In genomic region chr9:20987521-20987920, GRCh38 we compare ENCODE assay signal across 18 cellular contexts. TPM values are rescaled to one million over a fixed set of nuclear protein-coding genes. Genes with fewer than 3 reads are reported as not detected.
A peak's percentile ranks its signal among the peaks of the same experiment; 100 is the strongest.
DNase-seq lines count a peak whose midpoint lies in the region; ATAC-seq and TF ChIP-seq lines count a peak whose summit lies in the region.
"Had no signal": no experiment of that assay in that cellular context is flagged by ENCODE, and none has a peak within 500 bp of the region (broad histone marks: within the 10 kb centered on the region; RNA-seq: fewer than 3 reads in every experiment).

No MANE protein-coding gene starts in this region.

- whole genome bisulfite sequencing in SK-N-SH (ENCODE audit: low lambda C conversion rate), result 88% methylated on average over 1 of the region's 1 CpG

- no peak for ATAC-seq in GM23338
- no peak for ATAC-seq in stimulated activated naive CD8-positive, alpha-beta T cell treated with anti-CD3 and anti-CD28 coated beads, Interleukin-15, amount 100 ng/mL, for 72 hours
- ATAC-seq: GM12878 had no signal

- CTCF ChIA-PET in SK-N-SH (lab: Yijun Ruan, JAX), result interaction anchor here (1.0 to 1.1 kb wide), 2 partner anchors 9 to 34 kb away, joined by 3 read pairs; no protein-coding TSS in a partner anchor

- H3K27ac Mint-ChIP-seq in GM23338 (no peak overlapping the region), nephron (peak overlapping the region in 2 of 3 experiments; percentile 9 to 18)
- H3K27ac Mint-ChIP-seq in stimulated activated naive CD8-positive, alpha-beta T cell treated with anti-CD3 and anti-CD28 coated beads, Interleukin-15, amount 100 ng/mL, for 72 hours, result no peak overlapping the region
- H3K27ac Mint-ChIP-seq: CD4-positive, CD25-positive, alpha-beta regulatory T cell had no signal

- TF ChIP-seq EP300 in SK-N-SH (IDR thresholded peaks at IDR 0.05; ENCODE audit: borderline replicate concordance in 1 of 2, low read depth in 1 of 2, low read length in 1 of 2), result no peak

- no peaks in the 10 kb centered on the region for H4K20me1 ChIP-seq in GM23338 (replicated peaks; ENCODE audit: insufficient read depth)
- no peaks in the 10 kb centered on the region for H4K20me1 ChIP-seq in OCI-LY1 (ENCODE audit: insufficient read depth, low read length)
- H4K20me1 ChIP-seq in SK-N-SH (ENCODE audit: insufficient read depth), result no peaks in the 10 kb centered on the region
- H4K20me1 ChIP-seq: BLaER1 treated with 17β-estradiol and CSF1 and Interleukin-3, amounts not matched to agents 10 nM and 100 nM had no signal

- TF ChIP-seq RAD21 in SK-N-SH (IDR thresholded peaks at IDR 0.05; ENCODE audit: low read length), result no peak

- H3K4me3 ChIP-seq in GM23338, result no peak overlapping the region
- H3K4me3 ChIP-seq in OCI-LY1 (ENCODE audit: low read depth, low read length, poor library complexity, severe bottlenecking), result no peak overlapping the region
- no peak overlapping the region for H3K4me3 ChIP-seq in SK-N-SH (ENCODE audit: low read depth in 2 of 2, low read length in 1 of 2)
- H3K4me3 ChIP-seq: BLaER1 treated with 17β-estradiol and CSF1 and Interleukin-3, amounts not matched to agents 10 nM and 100 nM; GM12878 had no signal

- no peaks in the 10 kb centered on the region for H3K4me1 ChIP-seq in GM23338 (ENCODE audit: insufficient read depth)
- H3K4me1 ChIP-seq in OCI-LY1 (ENCODE audit: insufficient read depth, low read length, severe bottlenecking), result peaks cover 99% of the 10 kb centered on the region
- H3K4me1 ChIP-seq in SK-N-SH (ENCODE audit: control insufficient read depth in 1 of 2, insufficient read depth in 2 of 2, low read depth in 1 of 2, low read length in 1 of 2), result no peaks in the 10 kb centered on the region; a peak in 2 of 4 replicates

- POLR2A ChIA-PET in SK-N-SH (lab: Yijun Ruan, JAX), result no interaction called here

- H3K9me3 Mint-ChIP-seq in GM23338 (0 out of 3 replicates have a peak, but pooled peaks cover 2% of the 10 kb centered on the region), nephron (no peaks in the 10 kb centered on the region)
- no peaks in the 10 kb centered on the region for H3K9me3 Mint-ChIP-seq in stimulated activated naive CD8-positive, alpha-beta T cell treated with anti-CD3 and anti-CD28 coated beads, Interleukin-15, amount 100 ng/mL, for 72 hours
- H3K9me3 Mint-ChIP-seq: CD4-positive, CD25-positive, alpha-beta regulatory T cell; H9 had no signal

- H3K27me3 ChIP-seq in GM23338 (ENCODE audit: insufficient read depth) (no peaks in the 10 kb centered on the region), OCI-LY1 (ENCODE audit: insufficient read depth, low read length) (no peaks in the 10 kb centered on the region), SK-N-SH (ENCODE audit: insufficient read depth) (no peaks in the 10 kb centered on the region)
- H3K27me3 ChIP-seq: BLaER1 treated with 17β-estradiol and CSF1 and Interleukin-3, amounts not matched to agents 10 nM and 100 nM had no signal

- H3K9ac ChIP-seq in OCI-LY1 (ENCODE audit: low read length) (peak overlapping the region; percentile 54), SK-N-SH (no peak overlapping the region)
- H3K9ac ChIP-seq: BLaER1 treated with 17β-estradiol and CSF1 and Interleukin-3, amounts not matched to agents 10 nM and 100 nM had no signal

- no peaks in the 10 kb centered on the region for H3K79me2 ChIP-seq in GM23338 (replicated peaks; ENCODE audit: insufficient read depth)
- no peaks in the 10 kb centered on the region for H3K79me2 ChIP-seq in OCI-LY1 (ENCODE audit: insufficient read depth, low read length)
- no peaks in the 10 kb centered on the region for H3K79me2 ChIP-seq in SK-N-SH (ENCODE audit: insufficient read depth)

- no peaks in the 10 kb centered on the region for H3K9me3 ChIP-seq in OCI-LY1 (ENCODE audit: low read length)
- H3K9me3 ChIP-seq in SK-N-SH, result no peaks in the 10 kb centered on the region

- H3K27me3 Mint-ChIP-seq in GM23338 (ENCODE audit: insufficient read depth, low read depth, poor library complexity), result peaks cover 4% of the 10 kb centered on the region
- H3K27me3 Mint-ChIP-seq in nephron (ENCODE audit: low read depth), result no peaks in the 10 kb centered on the region
- H3K27me3 Mint-ChIP-seq in stimulated activated naive CD8-positive, alpha-beta T cell treated with anti-CD3 and anti-CD28 coated beads, Interleukin-15, amount 100 ng/mL, for 72 hours, result no peaks in the 10 kb centered on the region
- H3K27me3 Mint-ChIP-seq: CD4-positive, CD25-positive, alpha-beta regulatory T cell had no signal

- H3F3A ChIP-seq in GM23338 (replicated peaks; ENCODE audit: low read depth) (no peaks in the 10 kb centered on the region), OCI-LY1 (ENCODE audit: insufficient read depth, low read length) (no peaks in the 10 kb centered on the region), SK-N-SH (replicated peaks; ENCODE audit: insufficient read depth) (no peaks in the 10 kb centered on the region)

- H2AFZ ChIP-seq in GM23338, result no peak overlapping the region
- H2AFZ ChIP-seq in OCI-LY1 (ENCODE audit: low read length), result no peak overlapping the region
- no peak overlapping the region for H2AFZ ChIP-seq in SK-N-SH (ENCODE audit: low read depth)

- H3K36me3 ChIP-seq in GM23338 (ENCODE audit: insufficient read depth) (no peaks in the 10 kb centered on the region), OCI-LY1 (ENCODE audit: insufficient read depth, low read length) (no peaks in the 10 kb centered on the region; the same call in 1 of the 2 replicates), SK-N-SH (replicated peaks in 1 of 2; ENCODE audit: control insufficient read depth in 1 of 2, insufficient read depth in 2 of 2, low read length in 1 of 2) (peaks cover 18 to 21% of the 10 kb centered on the region in 2 experiments)

- H3K36me3 Mint-ChIP-seq in GM23338 (ENCODE audit: low read depth) (peaks cover 17% of the 10 kb centered on the region), nephron (ENCODE audit: low read depth) (peaks cover 61% of the 10 kb centered on the region)

- H3K27ac ChIP-seq in GM23338 (ENCODE audit: low read depth), result 0 out of 2 replicates have a peak overlapping the region, but pooled peaks have one; percentile 26
- peak overlapping the region; percentile 97 for H3K27ac ChIP-seq in OCI-LY1 (ENCODE audit: low read depth, low read length, poor library complexity, severe bottlenecking)
- H3K27ac ChIP-seq in SK-N-SH (ENCODE audit: low read depth in 2 of 2, low read length in 1 of 2), result no peak overlapping the region
- H3K27ac ChIP-seq: BLaER1 treated with 17β-estradiol and CSF1 and Interleukin-3, amounts not matched to agents 10 nM and 100 nM had no signal

- H3K4me2 ChIP-seq in GM23338 (no peak overlapping the region), OCI-LY1 (ENCODE audit: low read length) (peak overlapping the region; percentile 58), SK-N-SH (no peak overlapping the region)
- H3K4me2 ChIP-seq: BLaER1 treated with 17β-estradiol and CSF1 and Interleukin-3, amounts not matched to agents 10 nM and 100 nM had no signal

- DNase-seq in GM23338 (ENCODE audit: low spot score) (no peak), SK-N-SH (no peak), NCI-H226 (no peak), NCI-H510A (lab: John Stamatoyannopoulos, UW) (no peak)
- no peak for DNase-seq in stimulated activated naive CD8-positive, alpha-beta T cell treated with anti-CD3 and anti-CD28 coated beads, Interleukin-15, amount 100 ng/mL, for 72 hours
- DNase-seq: ACHN; CD4-positive, CD25-positive, alpha-beta regulatory T cell; DMS 273 treated with DMSO at 0.1 percent for 48 hours; GOT3; H9; IMR-90 had no signal

- H3K4me3 Mint-ChIP-seq in GM23338 (no peak overlapping the region), nephron (no peak overlapping the region)
- no peak overlapping the region for H3K4me3 Mint-ChIP-seq in stimulated activated naive CD8-positive, alpha-beta T cell treated with anti-CD3 and anti-CD28 coated beads, Interleukin-15, amount 100 ng/mL, for 72 hours
- H3K4me3 Mint-ChIP-seq: CD4-positive, CD25-positive, alpha-beta regulatory T cell; H9 had no signal

- H3K9me2 ChIP-seq in GM23338 (ENCODE audit: insufficient read depth), result no peaks in the 10 kb centered on the region; the same call in 1 of the 2 replicates
- H3K9me2 ChIP-seq in OCI-LY1 (ENCODE audit: low read depth, low read length), result no peaks in the 10 kb centered on the region
- no peaks in the 10 kb centered on the region for H3K9me2 ChIP-seq in SK-N-SH

- H3K4me1 Mint-ChIP-seq in GM23338 (peaks cover 15% of the 10 kb centered on the region), nephron (peaks cover 14% of the 10 kb centered on the region)
- H3K4me1 Mint-ChIP-seq in stimulated activated naive CD8-positive, alpha-beta T cell treated with anti-CD3 and anti-CD28 coated beads, Interleukin-15, amount 100 ng/mL, for 72 hours, result no peaks in the 10 kb centered on the region
- H3K4me1 Mint-ChIP-seq: CD4-positive, CD25-positive, alpha-beta regulatory T cell had no signal

- TF ChIP-seq CTCF in GM23338 (conservative IDR thresholded peaks at IDR 0.05; ENCODE audit: low read depth in 2 of 2) (no peak), OCI-LY1 (IDR thresholded peaks at IDR 0.05; ENCODE audit: low read length) (no peak), nephron (IDR thresholded peaks at IDR 0.05; ENCODE audit: unreplicated experiment in 3 of 3) (no peak), SK-N-SH (IDR thresholded peaks at IDR 0.05) (no peak)

TF ChIP-seq in GM23338, 12 proteins besides CTCF, POLR2A, EP300 and RAD21:
- no peak for TF ChIP-seq EZH2 (IDR thresholded peaks at IDR 0.05; ENCODE audit: low read depth, unreplicated experiment)
- no peak for TF ChIP-seq POLR2AphosphoS5 (IDR thresholded peaks at IDR 0.05; ENCODE audit: low read depth)
- TF ChIP-seq ZNF114 (CRISPR knock-in tag; IDR thresholded peaks at IDR 0.05), result no peak
- TF ChIP-seq STAT1 (IDR thresholded peaks at IDR 0.05; ENCODE audit: unreplicated experiment), result no peak
- TF ChIP-seq ZNF331 (CRISPR knock-in tag; IDR thresholded peaks at IDR 0.05; ENCODE audit: low read depth), result no peak

TF ChIP-seq in SK-N-SH, 30 proteins besides CTCF, POLR2A, EP300 and RAD21 (continues in another document):
- no peak for TF ChIP-seq NRF1 (IDR thresholded peaks at IDR 0.05; ENCODE audit: low read depth, low read length)
- TF ChIP-seq EZH2phosphoT487 (IDR thresholded peaks at IDR 0.05; ENCODE audit: borderline replicate concordance, low read depth), result no peak
- no peak for TF ChIP-seq GABPA (IDR thresholded peaks at IDR 0.05; ENCODE audit: low read depth)
- no peak for TF ChIP-seq USF2 (IDR thresholded peaks at IDR 0.05; ENCODE audit: borderline replicate concordance, low read depth, low read length)
- TF ChIP-seq GATA2 (CRISPR knock-in tag; IDR thresholded peaks at IDR 0.05), result no peak

RNA-seq across cellular contexts. Expression of gene HACD4, which starts 43.9 kb away (rescaled TPM):
- total RNA-seq in GM23338 (2014; rRNA removed; shearing (Covaris generic)), result 2.2 and 2.5 TPM in 2 replicates
- polyA plus RNA-seq in GM23338 (2016; fragmentation: Nextera tagmentation; extraction: Ambion mirVana) (1.3 and 1.7 TPM in 2 replicates), SK-N-SH (2012; rRNA removed) (under 0.01 TPM in 1 of 2 replicates, not detected in the other)
- polyA plus RNA-seq in SK-N-SH (2012; cell fraction: cytosol; rRNA removed), result 0.01 TPM in 2 replicates
- polyA plus RNA-seq in SK-N-SH (2012; cell fraction: nucleus; rRNA removed), result 0.02 TPM in 1 of 2 replicates, not detected in the other
- total RNA-seq: A172, Daoy, HT-29 had no signal

Comparison
In these comparisons a context has a peak if more than half of its experiments do, and no peak if none do; other contexts are left out.
1. H3K27ac ChIP-seq: peak in GM23338 (single experiment) and OCI-LY1 (single experiment); none in SK-N-SH (0 of 2).
2. H3K27ac Mint-ChIP-seq: peak in nephron (2 of 3); none in GM23338 (single experiment) and stimulated activated naive CD8-positive, alpha-beta T cell treated with anti-CD3 and anti-CD28 coated beads, Interleukin-15, amount 100 ng/mL, for 72 hours (0 of 2).